Comparison of ENCODE assay signal across 26 cellular contexts in genomic region chr1:117146067-117146466, GRCh38. TPM values are rescaled to one million over a fixed set of nuclear protein-coding genes. Genes with fewer than 3 reads are reported as not detected.
DNase-seq lines count a peak whose midpoint lies in the region; ATAC-seq, FAIRE-seq and TF ChIP-seq lines count a peak whose summit lies in the region.
"Had no signal": no experiment of that assay in that cellular context is flagged by ENCODE, and none has a peak within 500 bp of the region (broad histone marks: within the 10 kb centered on the region; RNA-seq: fewer than 3 reads in every experiment).

No MANE protein-coding gene starts in this region.

- peak overlapping the region; percentile 78; the same call in 1 of the 2 replicates for H2AFZ ChIP-seq in GM23338

- TF ChIP-seq CTCF in GM23338 (conservative IDR thresholded peaks at IDR 0.05; ENCODE audit: low read depth in 2 of 2) (no peak), pancreas (IDR thresholded peaks at IDR 0.05) (no peak)

- H3K27ac Mint-ChIP-seq in GM23338, result no peak overlapping the region
- H3K27ac Mint-ChIP-seq: activated CD4-positive, alpha-beta T cell treated with anti-CD3 and anti-CD28 coated beads, Interleukin-2, amount 10 ng/mL, durations not matched to agents 24 days and 14 days; activated naive CD8-positive, alpha-beta T cell treated with anti-CD3 and anti-CD28 coated beads, Interleukin-2, amount 50 U/mL, for 24 hours; activated T-cell treated with anti-CD3 and anti-CD28 coated beads, Interleukin-2, amount 50 U/mL, for 24 hours; CD4-positive, alpha-beta memory T cell; stimulated activated memory B cell treated with anti-CD40 and anti-IgM and Interleukin-4, amounts not matched to agents 10 μg/mL and 1 μg/mL and 100 μg/mL, for 72 hours had no signal

- H4K20me1 ChIP-seq in GM23338 (replicated peaks; ENCODE audit: insufficient read depth), result no peaks in the 10 kb centered on the region

- peaks cover 17% of the 10 kb centered on the region for H3K4me1 Mint-ChIP-seq in GM23338
- H3K4me1 Mint-ChIP-seq: activated naive CD8-positive, alpha-beta T cell treated with anti-CD3 and anti-CD28 coated beads, Interleukin-2, amount 50 U/mL, for 24 hours; CD4-positive, alpha-beta memory T cell; central memory CD8-positive, alpha-beta T cell; stimulated activated memory B cell treated with anti-CD40 and anti-IgM and Interleukin-4, amounts not matched to agents 10 μg/mL and 1 μg/mL and 100 μg/mL, for 72 hours had no signal

- no peak for ATAC-seq in GM23338
- ATAC-seq in pancreas, result no peak
- no peak for ATAC-seq in GM21717 (IDR thresholded peaks at IDR 0.05; ENCODE audit: unreplicated experiment)
- no peak for ATAC-seq in Right ventricle myocardium inferior
- ATAC-seq: activated naive CD8-positive, alpha-beta T cell treated with anti-CD3 and anti-CD28 coated beads, Interleukin-2, amount 50 U/mL, for 24 hours; mucosa of descending colon; stimulated activated memory B cell treated with anti-CD40 and anti-IgM and Interleukin-4, amounts not matched to agents 10 μg/mL and 1 μg/mL and 100 μg/mL, for 72 hours; upper lobe of right lung had no signal

- no peak overlapping the region for H3K4me2 ChIP-seq in GM23338

- no peaks in the 10 kb centered on the region for H3K79me2 ChIP-seq in GM23338 (replicated peaks; ENCODE audit: insufficient read depth)

- H3K27ac ChIP-seq in GM23338 (ENCODE audit: low read depth) (no peak overlapping the region), epithelial cell of prostate (peak overlapping the region; percentile 79), pancreas (peak overlapping the region in 3 of 4 donors; percentile 6 to 65 (median 59))
- H3K27ac ChIP-seq: prostate gland, upper lobe of right lung, WERI-Rb-1 had no signal

- no peaks in the 10 kb centered on the region for H3K27me3 ChIP-seq in GM23338 (ENCODE audit: insufficient read depth)
- H3K27me3 ChIP-seq in pancreas, result no peaks in the 10 kb centered on the region

- H3K4me1 ChIP-seq in GM23338 (ENCODE audit: insufficient read depth) (peaks cover 10% of the 10 kb centered on the region; the same call in 1 of the 2 replicates), pancreas (no peaks in the 10 kb centered on the region)
- H3K4me1 ChIP-seq: prostate gland, upper lobe of right lung had no signal

- no peaks in the 10 kb centered on the region for H3K27me3 Mint-ChIP-seq in GM23338 (ENCODE audit: insufficient read depth, low read depth, poor library complexity)

- no peak for FAIRE-seq in pancreas (lab: Jason Lieb, UNC)
- no peak for FAIRE-seq in RCC 7860 (lab: Jason Lieb, UNC)
- FAIRE-seq: islet of Langerhans had no signal

- H3K36me3 ChIP-seq in GM23338 (ENCODE audit: insufficient read depth) (no peaks in the 10 kb centered on the region), pancreas (no peaks in the 10 kb centered on the region)
- H3K36me3 ChIP-seq: prostate gland, upper lobe of right lung, WERI-Rb-1 had no signal

- no peaks in the 10 kb centered on the region for H3F3A ChIP-seq in GM23338 (replicated peaks; ENCODE audit: low read depth)

- no peaks in the 10 kb centered on the region for H3K36me3 Mint-ChIP-seq in GM23338 (ENCODE audit: low read depth)
- H3K36me3 Mint-ChIP-seq: CD4-positive, alpha-beta memory T cell; stimulated activated memory B cell treated with anti-CD40 and anti-IgM and Interleukin-4, amounts not matched to agents 10 μg/mL and 1 μg/mL and 100 μg/mL, for 72 hours had no signal

- 0 out of 2 replicates have a peak, but pooled peaks cover 3% of the 10 kb centered on the region for H3K9me2 ChIP-seq in GM23338 (ENCODE audit: insufficient read depth)

- no peak for DNase-seq in GM23338 (ENCODE audit: low spot score)
- DNase-seq in NCI-H69 (lab: John Stamatoyannopoulos, UW), result peak; percentile 55
- no peak for DNase-seq in epithelial cell of prostate (ENCODE audit: low read depth, low spot score)
- no peak for DNase-seq in pancreas
- no peak for DNase-seq in RCC 7860 (ENCODE audit: low spot score)
- DNase-seq in Right ventricle myocardium inferior (ENCODE audit: missing footprints), result no peak
- DNase-seq: activated CD4-positive, alpha-beta T cell treated with anti-CD3 and anti-CD28 coated beads, Interleukin-2, amount 10 ng/mL, durations not matched to agents 24 days and 14 days; activated gamma-delta T cell; activated naive CD8-positive, alpha-beta T cell treated with anti-CD3 and anti-CD28 coated beads, Interleukin-2, amount 50 U/mL, for 24 hours; activated T-cell treated with anti-CD3 and anti-CD28 coated beads, Interleukin-2, amount 50 U/mL, for 24 hours; CD4-positive, alpha-beta memory T cell; KBM-7; MM.1S; mucosa of descending colon; NCI-H2029 treated with DMSO at 0.1 percent for 48 hours; NCI-H446 treated with DMSO at 0.1 percent for 48 hours; stimulated activated CD4-positive, alpha-beta T cell treated with anti-CD3 and anti-CD28 coated beads, Interleukin-4, amount 100 ng/mL, for 4 hours; T1000; upper lobe of right lung; WERI-Rb-1 had no signal

- H3K9me3 ChIP-seq in pancreas, result no peaks in the 10 kb centered on the region
- H3K9me3 ChIP-seq: mucosa of descending colon, prostate gland, upper lobe of right lung had no signal

- peaks cover 2% of the 10 kb centered on the region; the same call in 1 of the 3 replicates for H3K9me3 Mint-ChIP-seq in GM23338
- H3K9me3 Mint-ChIP-seq: activated naive CD8-positive, alpha-beta T cell treated with anti-CD3 and anti-CD28 coated beads, Interleukin-2, amount 50 U/mL, for 24 hours; activated T-cell treated with anti-CD3 and anti-CD28 coated beads, Interleukin-2, amount 50 U/mL, for 24 hours; CD4-positive, alpha-beta memory T cell; central memory CD8-positive, alpha-beta T cell; neural crest cell; stimulated activated memory B cell treated with anti-CD40 and anti-IgM and Interleukin-4, amounts not matched to agents 10 μg/mL and 1 μg/mL and 100 μg/mL, for 72 hours had no signal

- intact Hi-C loops in pancreas (cut with DNase I), result no loop called here
- intact Hi-C loops in Right ventricle myocardium inferior (cut with DNase I), result no loop called here

- no peak overlapping the region for H3K4me3 ChIP-seq in GM23338
- H3K4me3 ChIP-seq in pancreas, result no peak overlapping the region
- H3K4me3 ChIP-seq: mucosa of descending colon, prostate gland, upper lobe of right lung had no signal

- WGBS in pancreas, 2 donors, result 88 to 98% methylated on average over 2 of the region's 2 CpGs

- no peak overlapping the region for H3K4me3 Mint-ChIP-seq in GM23338
- H3K4me3 Mint-ChIP-seq: activated CD4-positive, alpha-beta T cell treated with anti-CD3 and anti-CD28 coated beads, Interleukin-2, amount 10 ng/mL, durations not matched to agents 24 days and 14 days; activated naive CD8-positive, alpha-beta T cell treated with anti-CD3 and anti-CD28 coated beads, Interleukin-2, amount 50 U/mL, for 24 hours; activated T-cell treated with anti-CD3 and anti-CD28 coated beads, Interleukin-2, amount 50 U/mL, for 24 hours; CD4-positive, alpha-beta memory T cell; central memory CD8-positive, alpha-beta T cell; neural crest cell; stimulated activated memory B cell treated with anti-CD40 and anti-IgM and Interleukin-4, amounts not matched to agents 10 μg/mL and 1 μg/mL and 100 μg/mL, for 72 hours had no signal

TF ChIP-seq in GM23338, 12 proteins besides CTCF, POLR2A, EP300 and RAD21 (continues in another document):
- TF ChIP-seq EZH2phosphoT487 (IDR thresholded peaks at IDR 0.05; ENCODE audit: unreplicated experiment), result no peak

RNA-seq across cellular contexts. Expression of gene TRIM45, which starts 24.5 kb away (rescaled TPM):
- 11.6 and 15.0 TPM in 2 replicates for total RNA-seq in GM23338 (2014; rRNA removed; shearing (Covaris generic))
- polyA plus RNA-seq in GM23338 (2016; fragmentation: Nextera tagmentation; extraction: Ambion mirVana) (7.9 and 8.8 TPM in 2 replicates), pancreas (10 to 100 TPM; 18.2 to 30.1 TPM)
- total RNA-seq in pancreas (1 to 10 TPM; 2.4 to 6.8 (median 4.9) TPM), Right ventricle myocardium inferior (13.3 TPM)
